ENCODE assay signal across 18 cellular contexts in genomic region chr12:82931349-82932116, GRCh38.
A peak's percentile ranks its signal among the peaks of the same experiment; 100 is the strongest.
DNase-seq lines count a peak whose midpoint lies in the region; ATAC-seq, FAIRE-seq and TF ChIP-seq lines count a peak whose summit lies in the region.
"Had no signal": no experiment of that assay in that cellular context is flagged by ENCODE, and none has a peak within 500 bp of the region (broad histone marks: within the 10 kb centered on the region; RNA-seq: fewer than 3 reads in every experiment).

No MANE protein-coding gene starts in this region.

- no peak overlapping the region for H3K4me3 ChIP-seq in NT2/D1 (ENCODE audit: insufficient read length, low read depth)
- H3K4me3 ChIP-seq in choroid plexus epithelial cell (ENCODE audit: low read depth, low read length): no peak overlapping the region
- H3K4me3 ChIP-seq in smooth muscle cell: no peak overlapping the region
- no peak overlapping the region for H3K4me3 ChIP-seq in CD8-positive, alpha-beta T cell (ENCODE audit: low read depth, low read length)
- H3K4me3 ChIP-seq: BLaER1 had no signal

- peak overlapping the region; percentile 57 for H3K27ac ChIP-seq in smooth muscle cell (ENCODE audit: low read depth)
- no peak overlapping the region for H3K27ac ChIP-seq in CD8-positive, alpha-beta T cell (ENCODE audit: low read depth, low read length)
- H3K27ac ChIP-seq: BLaER1 had no signal

- intact Hi-C loops in CD8-positive, alpha-beta T cell (cut with DNase I, micrococcal nuclease): no loop called here

- no peak overlapping the region for H3K9ac ChIP-seq in NT2/D1 (ENCODE audit: insufficient read length, low read depth)
- no peak overlapping the region for H3K9ac ChIP-seq in smooth muscle cell (ENCODE audit: low read depth)
- H3K9ac ChIP-seq: BLaER1 had no signal

- 46% methylated on average over 5 of the region's 5 CpGs for WGBS in smooth muscle cell (ENCODE audit: low lambda C conversion rate)

- peak; percentile 2 for DNase-seq in NT2/D1 (ENCODE audit: low read depth, low spot score)
- DNase-seq in choroid plexus epithelial cell (ENCODE audit: low read depth): peak; percentile 5
- peak; percentile 62 for DNase-seq in left kidney (ENCODE audit: low read depth, low spot score)
- no peak for DNase-seq in smooth muscle cell (lab: John Stamatoyannopoulos, UW; ENCODE audit: unreplicated experiment)
- DNase-seq in frontal cortex (ENCODE audit: low spot score in 2 of 2): no peak
- DNase-seq in NCI-H1417 treated with DMSO at 0.1 percent for 48 hours (lab: John Stamatoyannopoulos, UW): no peak
- no peak for DNase-seq in CD8-positive, alpha-beta T cell
- DNase-seq: activated CD4-positive, alpha-beta T cell treated with anti-CD3 and anti-CD28 coated beads, Interleukin-2, amount 50 U/mL, for 4 hours; activated naive CD8-positive, alpha-beta T cell treated with anti-CD3 and anti-CD28 coated beads for 36 hours; activated T-cell treated with anti-CD3 and anti-CD28 coated beads, Interleukin-2, amount 50 U/mL, for 4 hours; glutamatergic neuron; mesenchymal stem cell; NCI-H1048; NCI-H748 treated with DMSO at 0.1 percent for 48 hours; stimulated activated CD4-positive, alpha-beta T cell treated with anti-CD3 and anti-CD28 coated beads, Interleukin-4, amount 100 ng/mL, for 4 hours had no signal

- no peak for FAIRE-seq in frontal cortex (lab: Jason Lieb, UNC)
- FAIRE-seq: GM18507 had no signal

- H3K9me3 ChIP-seq in NT2/D1 (ENCODE audit: insufficient read depth, low read length): no peaks in the 10 kb centered on the region
- no peaks in the 10 kb centered on the region for H3K9me3 ChIP-seq in smooth muscle cell (replicated peaks; ENCODE audit: low read depth)
- H3K9me3 ChIP-seq in CD8-positive, alpha-beta T cell (ENCODE audit: low read length): no peaks in the 10 kb centered on the region
- H3K9me3 ChIP-seq: BLaER1 had no signal

- CTCF ChIA-PET in CD8-positive, alpha-beta T cell (lab: Charles Lee): no interaction called here

- peak overlapping the region; percentile 7 for H2AFZ ChIP-seq in smooth muscle cell (ENCODE audit: low read depth)

- no peaks in the 10 kb centered on the region for H3K36me3 ChIP-seq in NT2/D1 (ENCODE audit: insufficient read depth, insufficient read length, low read length)
- H3K36me3 ChIP-seq in smooth muscle cell (ENCODE audit: low read depth): no peaks in the 10 kb centered on the region
- H3K36me3 ChIP-seq in CD8-positive, alpha-beta T cell (ENCODE audit: insufficient read depth, low read length): no peaks in the 10 kb centered on the region
- H3K36me3 ChIP-seq: BLaER1 had no signal

- no peaks in the 10 kb centered on the region for H3K36me3 Mint-ChIP-seq in CD8-positive, alpha-beta T cell
- no peaks in the 10 kb centered on the region for H3K36me3 Mint-ChIP-seq in activated T-helper 17 cell treated with anti-CD3 and anti-CD28 coated beads, Interleukin-2, amount 50 U/mL, for 72 hours (ENCODE audit: low read depth)
- H3K36me3 Mint-ChIP-seq: activated naive CD8-positive, alpha-beta T cell treated with anti-CD3 and anti-CD28 coated beads for 36 hours had no signal

- H3K4me1 ChIP-seq in NT2/D1 (ENCODE audit: insufficient read depth, insufficient read length): no peaks in the 10 kb centered on the region
- H3K4me1 ChIP-seq in smooth muscle cell (ENCODE audit: low read depth): peaks cover 7% of the 10 kb centered on the region
- no peaks in the 10 kb centered on the region for H3K4me1 ChIP-seq in CD8-positive, alpha-beta T cell (ENCODE audit: insufficient read depth, low read length)
- H3K4me1 ChIP-seq: BLaER1 had no signal

- H3K27me3 ChIP-seq in NT2/D1 (ENCODE audit: insufficient read depth, insufficient read length) (no peaks in the 10 kb centered on the region), smooth muscle cell (ENCODE audit: low read depth) (no peaks in the 10 kb centered on the region)
- H3K27me3 ChIP-seq in CD8-positive, alpha-beta T cell (ENCODE audit: insufficient read depth, low read length): no peaks in the 10 kb centered on the region
- H3K27me3 ChIP-seq: BLaER1 had no signal

- TF ChIP-seq CTCF in choroid plexus epithelial cell (conservative IDR thresholded peaks at IDR 0.05; ENCODE audit: low read depth, low read length) (no peak), smooth muscle cell (IDR thresholded peaks at IDR 0.05; ENCODE audit: borderline replicate concordance, insufficient read depth, poor library complexity, severe bottlenecking) (no peak)
- TF ChIP-seq CTCF in CD8-positive, alpha-beta T cell (IDR thresholded peaks at IDR 0.05): no peak

- H3K9me3 Mint-ChIP-seq in CD8-positive, alpha-beta T cell: no peaks in the 10 kb centered on the region
- no peaks in the 10 kb centered on the region for H3K9me3 Mint-ChIP-seq in activated T-helper 17 cell treated with anti-CD3 and anti-CD28 coated beads, Interleukin-2, amount 50 U/mL, for 72 hours
- H3K9me3 Mint-ChIP-seq: activated naive CD8-positive, alpha-beta T cell treated with anti-CD3 and anti-CD28 coated beads for 36 hours; activated T-cell treated with anti-CD3 and anti-CD28 coated beads, Interleukin-2, amount 50 U/mL, for 4 hours had no signal

- no peak overlapping the region for H3K27ac Mint-ChIP-seq in CD8-positive, alpha-beta T cell
- H3K27ac Mint-ChIP-seq in activated T-helper 17 cell treated with anti-CD3 and anti-CD28 coated beads, Interleukin-2, amount 50 U/mL, for 72 hours: no peak overlapping the region
- H3K27ac Mint-ChIP-seq: activated naive CD8-positive, alpha-beta T cell treated with anti-CD3 and anti-CD28 coated beads for 36 hours had no signal

- peaks cover 2% of the 10 kb centered on the region for H3F3A ChIP-seq in smooth muscle cell (ENCODE audit: low read depth)

- H3K27me3 Mint-ChIP-seq in CD8-positive, alpha-beta T cell (ENCODE audit: low read depth): no peaks in the 10 kb centered on the region
- no peaks in the 10 kb centered on the region for H3K27me3 Mint-ChIP-seq in activated T-helper 17 cell treated with anti-CD3 and anti-CD28 coated beads, Interleukin-2, amount 50 U/mL, for 72 hours
- H3K27me3 Mint-ChIP-seq: activated naive CD8-positive, alpha-beta T cell treated with anti-CD3 and anti-CD28 coated beads for 36 hours had no signal

- H4K20me1 ChIP-seq in smooth muscle cell (ENCODE audit: low read depth): no peaks in the 10 kb centered on the region
- H4K20me1 ChIP-seq: BLaER1 had no signal

- no peak for ATAC-seq in CD8-positive, alpha-beta T cell
- ATAC-seq in activated T-helper 17 cell treated with anti-CD3 and anti-CD28 coated beads, Interleukin-2, amount 50 U/mL, for 72 hours (replicated peaks): no peak
- ATAC-seq: activated T-cell treated with anti-CD3 and anti-CD28 coated beads, Interleukin-2, amount 50 U/mL, for 4 hours had no signal

- no peaks in the 10 kb centered on the region for H3K79me2 ChIP-seq in smooth muscle cell (ENCODE audit: low read depth)

- POLR2A ChIA-PET in CD8-positive, alpha-beta T cell (lab: Charles Lee): no interaction called here

- no peak overlapping the region for H3K4me3 Mint-ChIP-seq in CD8-positive, alpha-beta T cell
- no peak overlapping the region for H3K4me3 Mint-ChIP-seq in activated T-helper 17 cell treated with anti-CD3 and anti-CD28 coated beads, Interleukin-2, amount 50 U/mL, for 72 hours
- H3K4me3 Mint-ChIP-seq: activated naive CD8-positive, alpha-beta T cell treated with anti-CD3 and anti-CD28 coated beads for 36 hours; activated T-cell treated with anti-CD3 and anti-CD28 coated beads, Interleukin-2, amount 50 U/mL, for 4 hours had no signal

- no peaks in the 10 kb centered on the region for H3K4me1 Mint-ChIP-seq in CD8-positive, alpha-beta T cell (ENCODE audit: low read depth)
- H3K4me1 Mint-ChIP-seq in activated T-helper 17 cell treated with anti-CD3 and anti-CD28 coated beads, Interleukin-2, amount 50 U/mL, for 72 hours: no peaks in the 10 kb centered on the region
- H3K4me1 Mint-ChIP-seq: activated naive CD8-positive, alpha-beta T cell treated with anti-CD3 and anti-CD28 coated beads for 36 hours had no signal

- H3K4me2 ChIP-seq in smooth muscle cell: peak overlapping the region; percentile 60
- H3K4me2 ChIP-seq: BLaER1 had no signal

Comparison
In these comparisons a context has a peak if more than half of its experiments do, and no peak if none do; other contexts are left out.
1. DNase-seq: peak in NT2/D1 (single experiment), choroid plexus epithelial cell (single experiment) and left kidney (single experiment); none in smooth muscle cell (single experiment), frontal cortex (0 of 2), NCI-H1417 treated with DMSO at 0.1 percent for 48 hours (single experiment) and CD8-positive, alpha-beta T cell (0 of 7).